ENCODE assay signal across 1 cellular context in the genomic region with DNA sequence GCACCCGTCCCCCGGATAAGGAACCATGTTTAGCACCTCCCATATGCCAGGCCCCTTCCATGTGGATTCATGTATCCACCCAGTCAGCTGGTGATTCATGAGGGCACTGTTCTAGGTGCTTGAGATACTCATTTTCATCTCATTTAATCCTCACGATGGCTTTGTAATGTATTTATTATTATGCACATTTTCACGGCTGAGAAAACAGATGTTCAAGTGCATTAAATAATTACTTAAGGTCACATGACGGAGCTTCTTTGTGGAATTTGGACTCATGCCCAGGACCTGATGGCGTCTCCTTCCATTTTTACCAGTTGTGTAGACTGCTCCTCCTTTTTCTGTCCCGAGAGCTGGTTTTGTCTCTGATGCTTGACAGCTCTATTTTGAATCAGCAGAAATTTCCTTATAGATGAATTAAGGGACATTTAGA.
TF ChIP-seq lines count a peak whose summit lies in the region.

No MANE protein-coding gene starts in this region.

TF ChIP-seq in HEK293, 187 proteins besides CTCF, POLR2A, EP300 and RAD21 (continued from another document and continues in another):
- TF ChIP-seq, protein P1, sequence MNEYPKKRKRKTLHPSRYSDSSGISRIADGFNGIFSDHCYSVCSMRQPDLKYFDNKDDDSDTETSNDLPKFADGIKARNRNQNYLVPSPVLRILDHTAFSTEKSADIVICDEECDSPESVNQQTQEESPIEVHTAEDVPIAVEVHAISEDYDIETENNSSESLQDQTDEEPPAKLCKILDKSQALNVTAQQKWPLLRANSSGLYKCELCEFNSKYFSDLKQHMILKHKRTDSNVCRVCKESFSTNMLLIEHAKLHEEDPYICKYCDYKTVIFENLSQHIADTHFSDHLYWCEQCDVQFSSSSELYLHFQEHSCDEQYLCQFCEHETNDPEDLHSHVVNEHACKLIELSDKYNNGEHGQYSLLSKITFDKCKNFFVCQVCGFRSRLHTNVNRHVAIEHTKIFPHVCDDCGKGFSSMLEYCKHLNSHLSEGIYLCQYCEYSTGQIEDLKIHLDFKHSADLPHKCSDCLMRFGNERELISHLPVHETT (tag by site-specific recombination; IDR thresholded peaks at IDR 0.05), result peak; percentile 75
- TF ChIP-seq ZNF248 (tag by site-specific recombination; IDR thresholded peaks at IDR 0.05), result no peak
- TF ChIP-seq, protein P2, sequence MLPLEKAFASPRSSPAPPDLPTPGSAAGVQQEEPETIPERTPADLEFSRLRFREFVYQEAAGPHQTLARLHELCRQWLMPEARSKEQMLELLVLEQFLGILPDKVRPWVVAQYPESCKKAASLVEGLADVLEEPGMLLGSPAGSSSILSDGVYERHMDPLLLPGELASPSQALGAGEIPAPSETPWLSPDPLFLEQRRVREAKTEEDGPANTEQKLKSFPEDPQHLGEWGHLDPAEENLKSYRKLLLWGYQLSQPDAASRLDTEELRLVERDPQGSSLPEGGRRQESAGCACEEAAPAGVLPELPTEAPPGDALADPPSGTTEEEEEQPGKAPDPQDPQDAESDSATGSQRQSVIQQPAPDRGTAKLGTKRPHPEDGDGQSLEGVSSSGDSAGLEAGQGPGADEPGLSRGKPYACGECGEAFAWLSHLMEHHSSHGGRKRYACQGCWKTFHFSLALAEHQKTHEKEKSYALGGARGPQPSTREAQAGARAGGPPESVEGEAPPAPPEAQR (tag by site-specific recombination; IDR thresholded peaks at IDR 0.05), result no peak
- no peak for TF ChIP-seq ZNF776 (tag by site-specific recombination; IDR thresholded peaks at IDR 0.05; ENCODE audit: borderline replicate concordance)
- no peak for TF ChIP-seq ZNF658 (tag by site-specific recombination; IDR thresholded peaks at IDR 0.05)
- no peak for TF ChIP-seq ZNF654 (tag by site-specific recombination; IDR thresholded peaks at IDR 0.05; ENCODE audit: low read depth)
- TF ChIP-seq ATF2 (tag by site-specific recombination; IDR thresholded peaks at IDR 0.05; ENCODE audit: low read depth), result no peak
- no peak for TF ChIP-seq ZNF701 (tag by site-specific recombination; IDR thresholded peaks at IDR 0.05)
- TF ChIP-seq REPIN1 (tag by site-specific recombination; IDR thresholded peaks at IDR 0.05; ENCODE audit: low read depth), result no peak
- no peak for TF ChIP-seq ZNF280C (tag by site-specific recombination; IDR thresholded peaks at IDR 0.05)
- TF ChIP-seq TCF7L2 (IDR thresholded peaks at IDR 0.05; ENCODE audit: borderline replicate concordance, low read depth, low read length), result no peak
- TF ChIP-seq ZBTB17 (tag by site-specific recombination; IDR thresholded peaks at IDR 0.05), result peak; percentile 74
- TF ChIP-seq ZNF510 (tag by site-specific recombination; IDR thresholded peaks at IDR 0.05; ENCODE audit: insufficient replicate concordance), result no peak
- no peak for TF ChIP-seq GFI1B (tag by site-specific recombination; IDR thresholded peaks at IDR 0.05)
- no peak for TF ChIP-seq ZNF302 (tag by site-specific recombination; IDR thresholded peaks at IDR 0.05; ENCODE audit: low read depth)
- TF ChIP-seq YY2 (tag by site-specific recombination; IDR thresholded peaks at IDR 0.05), result no peak; the same call in 1 of the 2 replicates
- TF ChIP-seq REST (tag by site-specific recombination; IDR thresholded peaks at IDR 0.05), result peak; percentile 44; the same call in 1 of the 2 replicates
- TF ChIP-seq ZNF76 (tag by site-specific recombination; IDR thresholded peaks at IDR 0.05; ENCODE audit: borderline replicate concordance, low read depth), result no peak
- 0 out of 2 replicates have a peak, but pooled peaks have one; percentile 11 for TF ChIP-seq ZSCAN4 (tag by site-specific recombination; IDR thresholded peaks at IDR 0.05)
- no peak for TF ChIP-seq ZNF146 (tag by site-specific recombination; IDR thresholded peaks at IDR 0.05)
- TF ChIP-seq RBAK (tag by site-specific recombination; IDR thresholded peaks at IDR 0.05), result no peak
- no peak for TF ChIP-seq ZNF600 (tag by site-specific recombination; IDR thresholded peaks at IDR 0.05)
- no peak for TF ChIP-seq PBX3 (CRISPR knock-in tag; IDR thresholded peaks at IDR 0.05)
- peak; percentile 81 for TF ChIP-seq GLI2 (tag by site-specific recombination; IDR thresholded peaks at IDR 0.05; ENCODE audit: borderline replicate concordance, low read depth)
- TF ChIP-seq PRDM2 (tag by site-specific recombination; IDR thresholded peaks at IDR 0.05; ENCODE audit: borderline replicate concordance), result no peak
- peak; percentile 41; the same call in 1 of the 2 replicates for TF ChIP-seq PRDM4 (tag by site-specific recombination; IDR thresholded peaks at IDR 0.05)
- TF ChIP-seq ZNF214 (tag by site-specific recombination; IDR thresholded peaks at IDR 0.05; ENCODE audit: borderline replicate concordance), result no peak
- no peak; the same call in 1 of the 2 replicates for TF ChIP-seq TRIM28 (IDR thresholded peaks at IDR 0.05; ENCODE audit: borderline replicate concordance, low read length)
